Comparison of ENCODE assay signal across 8 cellular contexts in genomic region chr1:12618661-12619395, GRCh38. TPM values are rescaled to one million over a fixed set of nuclear protein-coding genes. Genes with fewer than 3 reads are reported as not detected.
DNase-seq lines count a peak whose midpoint lies in the region; ATAC-seq and TF ChIP-seq lines count a peak whose summit lies in the region.

No MANE protein-coding gene starts in this region.

- H3K36me3 Mint-ChIP-seq in memory B cell, result no peaks in the 10 kb centered on the region

- H2AFZ ChIP-seq in Loucy (ENCODE audit: low read length), result peak overlapping the region; percentile 38; the same call in 1 of the 2 replicates

- H3K4me3 ChIP-seq in Loucy (ENCODE audit: low read length, poor library complexity, severe bottlenecking) (peak overlapping the region; percentile 83), ectodermal cell (ENCODE audit: insufficient read depth, low read depth, low read length) (peak overlapping the region; percentile 72)

- ATAC-seq in memory B cell (ENCODE audit: low read depth) (no peak), GM18520 (IDR thresholded peaks at IDR 0.05; ENCODE audit: unreplicated experiment) (no peak)

- peak overlapping the region; percentile 90 for H3K4me2 ChIP-seq in Loucy (ENCODE audit: low read depth, low read length, poor library complexity, severe bottlenecking)

- H3K27ac Mint-ChIP-seq in memory B cell, result no peak overlapping the region

- H3K9ac ChIP-seq in Loucy (ENCODE audit: low read depth, low read length, poor library complexity, severe bottlenecking), result peak overlapping the region; percentile 98

- DNase-seq in Caki2 (ENCODE audit: low read depth) (peak; percentile 91), memory B cell (ENCODE audit: low spot score in 2 of 2) (peak in 1 of 2 donors; percentile 32), 8988T (no peak)
- peak; percentile 76 to 84 for DNase-seq in activated CD4-positive, alpha-beta T cell treated with anti-CD3 and anti-CD28 coated beads, Interleukin-2, amount 50 U/mL, for 48 hours
- DNase-seq in stimulated activated CD4-positive, alpha-beta T cell treated with anti-CD3 and anti-CD28 coated beads, TNF-alpha, amount 100 ng/mL, for 48 hours (ENCODE audit: low read depth in 3 of 3), result peak; percentile 60 to 71 (median 62)

- no peaks in the 10 kb centered on the region for H3F3A ChIP-seq in Loucy (ENCODE audit: low read depth)

- no peak overlapping the region for H3K27ac ChIP-seq in ectodermal cell (ENCODE audit: insufficient read depth, low read depth, low read length, poor library complexity, severe bottlenecking)

- H3K9me3 Mint-ChIP-seq in memory B cell, result no peaks in the 10 kb centered on the region

- no peak for TF ChIP-seq CTCF in Loucy (conservative IDR thresholded peaks at IDR 0.05; ENCODE audit: low read length)

- H3K27me3 ChIP-seq in Loucy (ENCODE audit: insufficient read depth, low read length, poor library complexity, severe bottlenecking), result no peaks in the 10 kb centered on the region
- H3K27me3 ChIP-seq in ectodermal cell (ENCODE audit: control insufficient read depth, insufficient read depth, low read length, poor library complexity, severe bottlenecking), result peaks cover 57% of the 10 kb centered on the region

- peak overlapping the region; percentile 86 for H3K4me3 Mint-ChIP-seq in memory B cell

- H3K9me3 ChIP-seq in Loucy (ENCODE audit: insufficient read depth, low read depth, low read length), result no peaks in the 10 kb centered on the region
- H3K9me3 ChIP-seq in ectodermal cell (ENCODE audit: control insufficient read depth, low read length), result no peaks in the 10 kb centered on the region

- no peaks in the 10 kb centered on the region for H3K36me3 ChIP-seq in Loucy (ENCODE audit: insufficient read depth, low read length)
- no peaks in the 10 kb centered on the region for H3K36me3 ChIP-seq in ectodermal cell (ENCODE audit: control insufficient read depth, insufficient read depth, low read length)

- H3K4me1 Mint-ChIP-seq in memory B cell, result peaks cover 27% of the 10 kb centered on the region

- no peaks in the 10 kb centered on the region for H4K20me1 ChIP-seq in Loucy (ENCODE audit: insufficient read depth, low read length, poor library complexity, severe bottlenecking)

- H3K9me2 ChIP-seq in Loucy (replicated peaks; ENCODE audit: low read depth, low read length), result no peaks in the 10 kb centered on the region

- WGBS in ectodermal cell, 2 experiments, result 1% methylated on average over 28 of the region's 28 CpGs

- in situ Hi-C loops in Caki2 (cut with HindIII; ENCODE audit: low pct_unique_long_range_greater_than_20kb, low sequenced_read_pairs), result no loop called here

- peaks cover 18% of the 10 kb centered on the region for H3K27me3 Mint-ChIP-seq in memory B cell

- peaks cover 38% of the 10 kb centered on the region for H3K79me2 ChIP-seq in Loucy (ENCODE audit: insufficient read depth, low read length)

- peaks cover 61% of the 10 kb centered on the region for H3K4me1 ChIP-seq in Loucy (ENCODE audit: insufficient read depth, low read length, poor library complexity, severe bottlenecking)
- H3K4me1 ChIP-seq in ectodermal cell (ENCODE audit: control insufficient read depth, insufficient read depth, low read length), result peaks cover 39% of the 10 kb centered on the region

RNA-seq across cellular contexts. Expression of gene DHRS3, which starts 0.8 kb away (rescaled TPM):
- total RNA-seq in Caki2 (2014; rRNA removed; shearing (Covaris generic); ENCODE audit: low replicate concordance), result 489 and 550 TPM in 2 replicates
- 1.4 TPM for polyA plus RNA-seq in ectodermal cell (2013, experiment 1 of 4)
- polyA plus RNA-seq in ectodermal cell (2013, experiment 2 of 4), result 1.6 TPM
- 0.64 TPM for polyA plus RNA-seq in ectodermal cell (2013, experiment 3 of 4)
- polyA plus RNA-seq in ectodermal cell (2013, experiment 4 of 4), result 1.8 TPM

RNA-seq across cellular contexts. Expression of gene AADACL4, which starts 25.1 kb away (rescaled TPM):
- not detected in 2 replicates for total RNA-seq in Caki2 (2014; rRNA removed; shearing (Covaris generic); ENCODE audit: low replicate concordance)
- polyA plus RNA-seq in ectodermal cell (2013, experiment 1 of 4), result not detected
- polyA plus RNA-seq in ectodermal cell (2013, experiment 2 of 4), result not detected
- polyA plus RNA-seq in ectodermal cell (2013, experiment 3 of 4), result not detected
- polyA plus RNA-seq in ectodermal cell (2013, experiment 4 of 4), result not detected
